10 cellular contexts compared by ENCODE assay signal in genomic region chr2:229408356-229408755, GRCh38.
A peak's percentile ranks its signal among the peaks of the same experiment; 100 is the strongest.
DNase-seq lines count a peak whose midpoint lies in the region; FAIRE-seq and TF ChIP-seq lines count a peak whose summit lies in the region.
"Had no signal": no experiment of that assay in that cellular context is flagged by ENCODE, and none has a peak within 500 bp of the region (broad histone marks: within the 10 kb centered on the region; RNA-seq: fewer than 3 reads in every experiment).

No MANE protein-coding gene starts in this region.

- dilution Hi-C loops in keratinocyte (cut with MboI; ENCODE audit: extremely low pct_ligation_motif_present, low sequenced_read_pairs) = no loop called here

- H3K27ac ChIP-seq in keratinocyte (ENCODE audit: control insufficient read depth, insufficient read depth, low read length) (peak overlapping the region; percentile 100), urinary bladder (ENCODE audit: low read depth) (peak overlapping the region; percentile 41)
- H3K27ac ChIP-seq: 22Rv1, cardiac muscle cell had no signal

- H4K20me1 ChIP-seq in keratinocyte (ENCODE audit: control insufficient read depth, extremely low read depth, insufficient read depth, low read length) = no peaks in the 10 kb centered on the region

- WGBS in urinary bladder = 17% methylated on average over 1 of the region's 1 CpG

- H3K9me3 ChIP-seq in keratinocyte (ENCODE audit: control insufficient read depth, low read depth, low read length) = no peaks in the 10 kb centered on the region

- peak in 2 of 3 experiments; percentile 2 to 25 for DNase-seq in NCI-H1417 (lab: John Stamatoyannopoulos, UW)
- no peak for DNase-seq in NCI-H1417 treated with DMSO at 0.1 percent for 48 hours (lab: John Stamatoyannopoulos, UW)
- peak; percentile 73 for DNase-seq in amniotic stem cell (lab: John Stamatoyannopoulos, UW)
- DNase-seq in keratinocyte (ENCODE audit: low read depth, low spot score) = peak; percentile 86
- DNase-seq in NCI-H524 treated with DMSO at 0.1 percent for 48 hours (lab: John Stamatoyannopoulos, UW) = no peak
- no peak for DNase-seq in ecto neural progenitor cell (ENCODE audit: low spot score)
- no peak for DNase-seq in stimulated activated CD4-positive, alpha-beta T cell treated with anti-CD3 and anti-CD28 coated beads, Interleukin-15, amount 100 ng/mL, for 24 hours

- peak; percentile 94 for FAIRE-seq in keratinocyte (lab: Jason Lieb, UNC)

- H3K4me2 ChIP-seq in keratinocyte (ENCODE audit: control insufficient read depth, extremely low read depth, insufficient read depth, low read depth, low read length) = peak overlapping the region; percentile 67

- no peaks in the 10 kb centered on the region for H3K9me1 ChIP-seq in keratinocyte (ENCODE audit: control insufficient read depth, extremely low read depth, insufficient read depth, low read length)

- H2AFZ ChIP-seq in keratinocyte (ENCODE audit: control insufficient read depth, low read length) = no peak overlapping the region

- no peak for TF ChIP-seq CTCF in keratinocyte (optimal IDR thresholded peaks at IDR 0.05 in 1 of 3, IDR thresholded peaks at IDR 0.05 in 1 of 3, conservative IDR thresholded peaks at IDR 0.05 in 1 of 3; ENCODE audit: extremely low read depth in 1 of 3, insufficient read depth in 2 of 3, low read length in 3 of 3)

- no peaks in the 10 kb centered on the region for H3K27me3 ChIP-seq in keratinocyte (ENCODE audit: control insufficient read depth, extremely low read depth, insufficient read depth, low read length)
- H3K27me3 ChIP-seq: cardiac muscle cell had no signal

- peaks cover 30% of the 10 kb centered on the region for H3K4me1 ChIP-seq in keratinocyte (ENCODE audit: control insufficient read depth, extremely low read depth, insufficient read depth, low read length)
- no peaks in the 10 kb centered on the region for H3K4me1 ChIP-seq in urinary bladder (ENCODE audit: insufficient read depth)

- H3K9ac ChIP-seq in keratinocyte (ENCODE audit: control insufficient read depth, extremely low read depth, insufficient read depth, low read length) = peak overlapping the region; percentile 85

- H3K36me3 ChIP-seq in keratinocyte (ENCODE audit: control insufficient read depth in 2 of 2, extremely low read depth in 1 of 2, insufficient read depth in 2 of 2, low read length in 2 of 2) (no peaks in the 10 kb centered on the region), urinary bladder (ENCODE audit: insufficient read depth) (no peaks in the 10 kb centered on the region)
- H3K36me3 ChIP-seq: cardiac muscle cell had no signal

- no peak overlapping the region for H3K4me3 ChIP-seq in keratinocyte (ENCODE audit: control insufficient read depth in 2 of 3, extremely low read depth in 1 of 3, insufficient read depth in 2 of 3, low read depth in 1 of 3, low read length in 3 of 3)
- H3K4me3 ChIP-seq in urinary bladder (ENCODE audit: low read depth, low read length) = no peak overlapping the region
- H3K4me3 ChIP-seq: cardiac muscle cell had no signal

- no peaks in the 10 kb centered on the region for H3K79me2 ChIP-seq in keratinocyte (ENCODE audit: control insufficient read depth, insufficient read depth, low read length)

Comparison
In these comparisons a context has a peak if more than half of its experiments do, and no peak if none do; other contexts are left out.
1. DNase-seq: peak in NCI-H1417 (2 of 3), amniotic stem cell (single experiment) and keratinocyte (single experiment); none in NCI-H1417 treated with DMSO at 0.1 percent for 48 hours (single experiment), NCI-H524 treated with DMSO at 0.1 percent for 48 hours (single experiment), ecto neural progenitor cell (single experiment) and stimulated activated CD4-positive, alpha-beta T cell treated with anti-CD3 and anti-CD28 coated beads, Interleukin-15, amount 100 ng/mL, for 24 hours (single experiment).